18 cellular contexts compared by ENCODE assay signal in genomic region chr2:46132996-46133395, GRCh38.
DNase-seq lines count a peak whose midpoint lies in the region; ATAC-seq and TF ChIP-seq lines count a peak whose summit lies in the region.
"Had no signal": no experiment of that assay in that cellular context is flagged by ENCODE, and none has a peak within 500 bp of the region (broad histone marks: within the 10 kb centered on the region; RNA-seq: fewer than 3 reads in every experiment).

No MANE protein-coding gene starts in this region.

- no peak for TF ChIP-seq POLR2A in upper lobe of left lung (IDR thresholded peaks at IDR 0.05)

- ATAC-seq in heart right ventricle (peak in 5 of 8 donors; percentile 7 to 56 (median 49)), left ventricle myocardium superior (peak; percentile 2), thoracic aorta (ENCODE audit: insufficient number of reproducible peaks, low FRiP score, low read depth) (no peak), upper lobe of left lung (ENCODE audit: low FRiP score in 2 of 2) (no peak)
- ATAC-seq: HCT116, HepG2 had no signal

- H3K27ac ChIP-seq in heart right ventricle (peak overlapping the region in 8 of 10 donors; percentile 64 to 85 (median 73)), thoracic aorta (peak overlapping the region; percentile 80 to 95), upper lobe of left lung (no peak overlapping the region)
- H3K27ac ChIP-seq: BLaER1 had no signal

- H3K9me3 ChIP-seq in heart right ventricle (no peaks in the 10 kb centered on the region), thoracic aorta (no peaks in the 10 kb centered on the region), upper lobe of left lung (no peaks in the 10 kb centered on the region)
- H3K9me3 ChIP-seq: BLaER1 had no signal

- TF ChIP-seq EP300 in upper lobe of left lung (IDR thresholded peaks at IDR 0.05) = no peak

- 81 to 91% methylated on average over 8 of the region's 8 CpGs for WGBS in heart right ventricle, 2 donors
- WGBS in upper lobe of left lung, 2 donors = 96 to 98% methylated on average over 8 of the region's 8 CpGs

- intact Hi-C loops in heart right ventricle (cut with DNase I) (no loop called here), cardiac septum (cut with DNase I) (no loop called here), left ventricle myocardium superior (cut with micrococcal nuclease) (no loop called here)

- H3K4me3 ChIP-seq in heart right ventricle = no peak overlapping the region
- no peak overlapping the region for H3K4me3 ChIP-seq in thoracic aorta
- H3K4me3 ChIP-seq in upper lobe of left lung = no peak overlapping the region
- H3K4me3 ChIP-seq: BLaER1 had no signal

- H3K36me3 ChIP-seq in heart right ventricle (no peaks in the 10 kb centered on the region), thoracic aorta (no peaks in the 10 kb centered on the region), upper lobe of left lung (peaks cover 0 to 9% (median 2%) of the 10 kb centered on the region in 4 donors)

- H3K4me1 ChIP-seq in heart right ventricle = peaks cover 5 to 49% (median 32%) of the 10 kb centered on the region in 9 donors
- H3K4me1 ChIP-seq in thoracic aorta (ENCODE audit: control insufficient read depth in 1 of 2, low read depth in 2 of 2) = peaks cover 39 to 70% of the 10 kb centered on the region in 2 donors
- H3K4me1 ChIP-seq in upper lobe of left lung = peaks cover 21 to 38% (median 29%) of the 10 kb centered on the region in 4 donors

- TF ChIP-seq CTCF in heart right ventricle (IDR thresholded peaks at IDR 0.05) (no peak), thoracic aorta (IDR thresholded peaks at IDR 0.05) (no peak), upper lobe of left lung (IDR thresholded peaks at IDR 0.05) (no peak)

- DNase-seq in heart right ventricle (peak in 1 of 2 donors; percentile 35), cardiac septum (ENCODE audit: low spot score) (no peak), left ventricle myocardium superior (no peak), thoracic aorta (ENCODE audit: low spot score) (no peak), NOMO-1 treated with DMSO at 0.1 percent for 48 hours (lab: John Stamatoyannopoulos, UW; ENCODE audit: unreplicated experiment) (no peak), amniotic stem cell (lab: John Stamatoyannopoulos, UW) (no peak), upper lobe of left lung (no peak)
- DNase-seq: 8988T; CD4-positive, alpha-beta memory T cell; DMS153; DMS79; GDM1; GOT3; H7; HFFc6 had no signal

- no peaks in the 10 kb centered on the region for H3K27me3 ChIP-seq in heart right ventricle
- no peaks in the 10 kb centered on the region for H3K27me3 ChIP-seq in thoracic aorta (replicated peaks; ENCODE audit: insufficient read depth)
- H3K27me3 ChIP-seq in upper lobe of left lung = no peaks in the 10 kb centered on the region
- H3K27me3 ChIP-seq: BLaER1 had no signal

Comparison
In these comparisons a context has a peak if more than half of its experiments do, and no peak if none do; other contexts are left out.
1. ATAC-seq: peak in heart right ventricle (5 of 8) and left ventricle myocardium superior (single experiment); none in thoracic aorta (single experiment) and upper lobe of left lung (0 of 2).
2. H3K27ac ChIP-seq: peak in heart right ventricle (8 of 10) and thoracic aorta (2 of 2); none in upper lobe of left lung (0 of 4).